ENCODE assay signal across 1 cellular context in the genomic region with DNA sequence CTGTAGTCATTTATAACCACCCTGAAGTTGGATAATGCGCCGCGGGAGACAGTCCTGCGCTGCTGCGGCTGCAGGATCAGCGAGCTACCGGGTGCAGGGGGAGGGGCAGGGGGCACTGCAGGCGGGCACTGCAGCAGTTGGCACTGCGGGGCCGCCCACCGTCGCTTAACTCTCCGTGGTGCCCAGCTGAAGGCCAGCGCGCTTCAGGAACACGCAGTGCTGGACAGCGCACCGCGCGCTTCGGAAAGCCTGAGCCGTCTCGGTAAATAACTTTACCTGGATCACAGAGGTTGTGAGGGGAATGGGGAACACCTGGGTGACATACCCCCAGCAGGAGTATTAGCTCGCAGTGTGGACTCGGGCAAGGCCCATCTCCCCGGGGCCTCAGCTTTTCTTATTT.
TF ChIP-seq lines count a peak whose summit lies in the region.

No MANE protein-coding gene starts in this region.

TF ChIP-seq in H1, 55 proteins besides CTCF, POLR2A, EP300 and RAD21:
- TF ChIP-seq, protein P1, sequence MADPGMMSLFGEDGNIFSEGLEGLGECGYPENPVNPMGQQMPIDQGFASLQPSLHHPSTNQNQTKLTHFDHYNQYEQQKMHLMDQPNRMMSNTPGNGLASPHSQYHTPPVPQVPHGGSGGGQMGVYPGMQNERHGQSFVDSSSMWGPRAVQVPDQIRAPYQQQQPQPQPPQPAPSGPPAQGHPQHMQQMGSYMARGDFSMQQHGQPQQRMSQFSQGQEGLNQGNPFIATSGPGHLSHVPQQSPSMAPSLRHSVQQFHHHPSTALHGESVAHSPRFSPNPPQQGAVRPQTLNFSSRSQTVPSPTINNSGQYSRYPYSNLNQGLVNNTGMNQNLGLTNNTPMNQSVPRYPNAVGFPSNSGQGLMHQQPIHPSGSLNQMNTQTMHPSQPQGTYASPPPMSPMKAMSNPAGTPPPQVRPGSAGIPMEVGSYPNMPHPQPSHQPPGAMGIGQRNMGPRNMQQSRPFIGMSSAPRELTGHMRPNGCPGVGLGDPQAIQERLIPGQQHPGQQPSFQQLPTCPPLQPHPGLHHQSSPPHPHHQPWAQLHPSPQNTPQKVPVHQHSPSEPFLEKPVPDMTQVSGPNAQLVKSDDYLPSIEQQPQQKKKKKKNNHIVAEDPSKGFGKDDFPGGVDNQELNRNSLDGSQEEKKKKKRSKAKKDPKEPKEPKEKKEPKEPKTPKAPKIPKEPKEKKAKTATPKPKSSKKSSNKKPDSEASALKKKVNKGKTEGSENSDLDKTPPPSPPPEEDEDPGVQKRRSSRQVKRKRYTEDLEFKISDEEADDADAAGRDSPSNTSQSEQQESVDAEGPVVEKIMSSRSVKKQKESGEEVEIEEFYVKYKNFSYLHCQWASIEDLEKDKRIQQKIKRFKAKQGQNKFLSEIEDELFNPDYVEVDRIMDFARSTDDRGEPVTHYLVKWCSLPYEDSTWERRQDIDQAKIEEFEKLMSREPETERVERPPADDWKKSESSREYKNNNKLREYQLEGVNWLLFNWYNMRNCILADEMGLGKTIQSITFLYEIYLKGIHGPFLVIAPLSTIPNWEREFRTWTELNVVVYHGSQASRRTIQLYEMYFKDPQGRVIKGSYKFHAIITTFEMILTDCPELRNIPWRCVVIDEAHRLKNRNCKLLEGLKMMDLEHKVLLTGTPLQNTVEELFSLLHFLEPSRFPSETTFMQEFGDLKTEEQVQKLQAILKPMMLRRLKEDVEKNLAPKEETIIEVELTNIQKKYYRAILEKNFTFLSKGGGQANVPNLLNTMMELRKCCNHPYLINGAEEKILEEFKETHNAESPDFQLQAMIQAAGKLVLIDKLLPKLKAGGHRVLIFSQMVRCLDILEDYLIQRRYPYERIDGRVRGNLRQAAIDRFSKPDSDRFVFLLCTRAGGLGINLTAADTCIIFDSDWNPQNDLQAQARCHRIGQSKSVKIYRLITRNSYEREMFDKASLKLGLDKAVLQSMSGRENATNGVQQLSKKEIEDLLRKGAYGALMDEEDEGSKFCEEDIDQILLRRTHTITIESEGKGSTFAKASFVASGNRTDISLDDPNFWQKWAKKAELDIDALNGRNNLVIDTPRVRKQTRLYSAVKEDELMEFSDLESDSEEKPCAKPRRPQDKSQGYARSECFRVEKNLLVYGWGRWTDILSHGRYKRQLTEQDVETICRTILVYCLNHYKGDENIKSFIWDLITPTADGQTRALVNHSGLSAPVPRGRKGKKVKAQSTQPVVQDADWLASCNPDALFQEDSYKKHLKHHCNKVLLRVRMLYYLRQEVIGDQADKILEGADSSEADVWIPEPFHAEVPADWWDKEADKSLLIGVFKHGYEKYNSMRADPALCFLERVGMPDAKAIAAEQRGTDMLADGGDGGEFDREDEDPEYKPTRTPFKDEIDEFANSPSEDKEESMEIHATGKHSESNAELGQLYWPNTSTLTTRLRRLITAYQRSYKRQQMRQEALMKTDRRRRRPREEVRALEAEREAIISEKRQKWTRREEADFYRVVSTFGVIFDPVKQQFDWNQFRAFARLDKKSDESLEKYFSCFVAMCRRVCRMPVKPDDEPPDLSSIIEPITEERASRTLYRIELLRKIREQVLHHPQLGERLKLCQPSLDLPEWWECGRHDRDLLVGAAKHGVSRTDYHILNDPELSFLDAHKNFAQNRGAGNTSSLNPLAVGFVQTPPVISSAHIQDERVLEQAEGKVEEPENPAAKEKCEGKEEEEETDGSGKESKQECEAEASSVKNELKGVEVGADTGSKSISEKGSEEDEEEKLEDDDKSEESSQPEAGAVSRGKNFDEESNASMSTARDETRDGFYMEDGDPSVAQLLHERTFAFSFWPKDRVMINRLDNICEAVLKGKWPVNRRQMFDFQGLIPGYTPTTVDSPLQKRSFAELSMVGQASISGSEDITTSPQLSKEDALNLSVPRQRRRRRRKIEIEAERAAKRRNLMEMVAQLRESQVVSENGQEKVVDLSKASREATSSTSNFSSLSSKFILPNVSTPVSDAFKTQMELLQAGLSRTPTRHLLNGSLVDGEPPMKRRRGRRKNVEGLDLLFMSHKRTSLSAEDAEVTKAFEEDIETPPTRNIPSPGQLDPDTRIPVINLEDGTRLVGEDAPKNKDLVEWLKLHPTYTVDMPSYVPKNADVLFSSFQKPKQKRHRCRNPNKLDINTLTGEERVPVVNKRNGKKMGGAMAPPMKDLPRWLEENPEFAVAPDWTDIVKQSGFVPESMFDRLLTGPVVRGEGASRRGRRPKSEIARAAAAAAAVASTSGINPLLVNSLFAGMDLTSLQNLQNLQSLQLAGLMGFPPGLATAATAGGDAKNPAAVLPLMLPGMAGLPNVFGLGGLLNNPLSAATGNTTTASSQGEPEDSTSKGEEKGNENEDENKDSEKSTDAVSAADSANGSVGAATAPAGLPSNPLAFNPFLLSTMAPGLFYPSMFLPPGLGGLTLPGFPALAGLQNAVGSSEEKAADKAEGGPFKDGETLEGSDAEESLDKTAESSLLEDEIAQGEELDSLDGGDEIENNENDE (IDR thresholded peaks at IDR 0.05; ENCODE audit: insufficient replicate concordance, low read length), result no peak
- no peak for TF ChIP-seq CREB1 (IDR thresholded peaks at IDR 0.05)
- TF ChIP-seq, protein P2, sequence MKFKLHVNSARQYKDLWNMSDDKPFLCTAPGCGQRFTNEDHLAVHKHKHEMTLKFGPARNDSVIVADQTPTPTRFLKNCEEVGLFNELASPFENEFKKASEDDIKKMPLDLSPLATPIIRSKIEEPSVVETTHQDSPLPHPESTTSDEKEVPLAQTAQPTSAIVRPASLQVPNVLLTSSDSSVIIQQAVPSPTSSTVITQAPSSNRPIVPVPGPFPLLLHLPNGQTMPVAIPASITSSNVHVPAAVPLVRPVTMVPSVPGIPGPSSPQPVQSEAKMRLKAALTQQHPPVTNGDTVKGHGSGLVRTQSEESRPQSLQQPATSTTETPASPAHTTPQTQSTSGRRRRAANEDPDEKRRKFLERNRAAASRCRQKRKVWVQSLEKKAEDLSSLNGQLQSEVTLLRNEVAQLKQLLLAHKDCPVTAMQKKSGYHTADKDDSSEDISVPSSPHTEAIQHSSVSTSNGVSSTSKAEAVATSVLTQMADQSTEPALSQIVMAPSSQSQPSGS (IDR thresholded peaks at IDR 0.05; ENCODE audit: low read length), result no peak
- peak; percentile 27 for TF ChIP-seq CTBP2 (IDR thresholded peaks at IDR 0.05; ENCODE audit: borderline replicate concordance, insufficient read depth, insufficient read length, low read length)
- TF ChIP-seq SIX5 (IDR thresholded peaks at IDR 0.05; ENCODE audit: low read depth, low read length), result no peak
- no peak for TF ChIP-seq CEBPB (IDR thresholded peaks at IDR 0.05; ENCODE audit: low read depth, low read length)
- TF ChIP-seq TBP (IDR thresholded peaks at IDR 0.05; ENCODE audit: low read depth, low read length), result no peak
- TF ChIP-seq RNF2 (IDR thresholded peaks at IDR 0.05; ENCODE audit: borderline replicate concordance, low read depth, low read length, missing control alignments, poor library complexity, severe bottlenecking), result no peak
